In the genomic region with DNA sequence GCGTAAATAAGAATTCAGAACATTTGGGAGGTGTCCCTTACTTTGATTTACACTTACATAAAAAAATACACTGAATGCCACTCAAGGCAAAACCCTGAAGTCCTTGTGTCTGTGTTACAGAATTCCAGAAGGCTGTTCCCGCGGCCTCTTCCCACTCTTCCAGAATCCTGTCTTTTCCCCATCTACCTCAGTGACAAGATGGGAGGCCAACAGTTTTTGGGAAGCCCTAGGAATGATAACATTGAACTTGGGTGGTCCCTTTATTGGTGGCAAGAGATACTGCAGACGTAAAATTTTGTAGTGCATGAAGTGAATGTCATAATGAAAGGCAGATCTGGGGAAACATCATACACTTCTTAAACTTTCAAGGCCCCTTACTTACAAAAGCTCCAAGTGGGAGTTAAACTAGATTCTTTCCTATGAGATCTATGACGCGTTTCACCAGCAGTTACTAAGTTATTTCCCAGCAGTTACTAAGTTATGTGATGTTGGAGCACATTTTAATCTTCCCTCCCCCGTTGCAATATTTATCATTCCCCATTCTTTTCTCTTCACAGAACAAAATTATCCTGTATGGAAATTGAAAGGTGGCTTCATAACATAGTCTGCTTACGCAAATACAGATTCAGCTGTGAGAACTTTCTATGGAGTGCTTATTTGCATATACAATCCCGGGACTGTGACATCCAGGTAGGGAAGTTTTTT, we compare ENCODE assay signal across 12 cellular contexts.
DNase-seq lines count a peak whose midpoint lies in the region; TF ChIP-seq lines count a peak whose summit lies in the region.
"Had no signal": no experiment of that assay in that cellular context is flagged by ENCODE, and none has a peak within 500 bp of the region (broad histone marks: within the 10 kb centered on the region; RNA-seq: fewer than 3 reads in every experiment).

No MANE protein-coding gene starts in this region.

- no peak for TF ChIP-seq CTCF in fibroblast of pulmonary artery (IDR thresholded peaks at IDR 0.05; ENCODE audit: low read length, missing control alignments)

- no peak overlapping the region for H3K4me3 ChIP-seq in fibroblast of pulmonary artery (replicated peaks; ENCODE audit: low read depth, low read length)
- H3K4me3 ChIP-seq: HAP-1 had no signal

- DNase-seq in NCI-H526 treated with DMSO at 0.1 percent for 48 hours (lab: John Stamatoyannopoulos, UW) (peak; percentile 88), fibroblast of pulmonary artery (ENCODE audit: low read depth) (peak; percentile 5), putamen (ENCODE audit: low spot score) (peak; percentile 57), SKM-1 (lab: John Stamatoyannopoulos, UW; ENCODE audit: unreplicated experiment) (no peak), NCI-H187 (lab: John Stamatoyannopoulos, UW) (no peak), mesenteric fat pad (ENCODE audit: low spot score) (no peak)
- DNase-seq in central memory CD4-positive, alpha-beta T cell, result no peak
- DNase-seq: C1 segment of cervical spinal cord; Calu3; CD4-positive, alpha-beta T cell; DMS 273 treated with DMSO at 0.1 percent for 48 hours had no signal

Comparison
In these comparisons a context has a peak if more than half of its experiments do, and no peak if none do; other contexts are left out.
1. DNase-seq: peak in NCI-H526 treated with DMSO at 0.1 percent for 48 hours (single experiment), fibroblast of pulmonary artery (single experiment) and putamen (single experiment); none in SKM-1 (single experiment), central memory CD4-positive, alpha-beta T cell (single experiment), NCI-H187 (0 of 2) and mesenteric fat pad (single experiment).